Comparison of ENCODE assay signal across 30 cellular contexts in genomic region chr2:198776616-198777406, GRCh38.
"Had no signal": no experiment of that assay in that cellular context is flagged by ENCODE, and none has a peak within 500 bp of the region (broad histone marks: within the 10 kb centered on the region; RNA-seq: fewer than 3 reads in every experiment).

No MANE protein-coding gene starts in this region.

- H3K4me1 ChIP-seq: heart right ventricle, left lung, lower lobe of right lung, prostate gland, stomach, testis, thyroid gland, upper lobe of right lung had no signal

- H3K4me3 ChIP-seq: heart right ventricle, hepatocyte, left lung, lower lobe of right lung, ovary, prostate gland, skin epidermis, stomach, testis, thyroid gland, upper lobe of right lung had no signal

- H3K27ac ChIP-seq: heart right ventricle, hepatocyte, left lung, lower lobe of right lung, ovary, prostate gland, skin epidermis, stomach, testis, thyroid gland, upper lobe of right lung had no signal

- H3K9me3 ChIP-seq: heart right ventricle, left lung, lower lobe of right lung, ovary, prostate gland, stomach, testis, thyroid gland, upper lobe of right lung had no signal

- H3K36me3 ChIP-seq: heart right ventricle, left lung, lower lobe of right lung, ovary, prostate gland, stomach, thyroid gland, upper lobe of right lung had no signal

- H3K27me3 ChIP-seq: heart right ventricle, hepatocyte, left lung, ovary, stomach, testis, thyroid gland, upper lobe of right lung had no signal

- FAIRE-seq: urothelium cell line had no signal

- ATAC-seq: heart right ventricle; left cardiac atrium; left lung; lower lobe of right lung; naive thymus-derived CD4-positive, alpha-beta T cell; natural killer cell treated with Interleukin-12 subunit alpha and Interleukin-12 subunit beta and Interleukin-15 and Interleukin-18, amount 100 ng/mL, for 72 hours; right cardiac atrium; sciatic nerve; stimulated activated naive B cell treated with anti-CD40 and anti-IgM and Interleukin-4, amounts not matched to agents 10 μg/mL and 1 μg/mL and 100 μg/mL, for 72 hours; stimulated activated naive CD8-positive, alpha-beta T cell treated with anti-CD3 and anti-CD28 coated beads, Interleukin-15, Interleukin-2, amounts not matched to agents 100 U/mL and 50 U/mL, for 24 hours; upper lobe of right lung had no signal

- DNase-seq: heart right ventricle; islet precursor cell; kidney glomerular epithelial cell; left cardiac atrium; left lung; lower lobe of right lung; mammary epithelial cell; mesenchymal stem cell; naive thymus-derived CD4-positive, alpha-beta T cell; ovary; posterior cingulate gyrus; retina; right cardiac atrium; stimulated activated CD4-positive, alpha-beta T cell treated with anti-CD3 and anti-CD28 coated beads, Interleukin-12 subunit alpha, Interleukin-12 subunit beta, amount 100 ng/mL, for 4 hours; stimulated activated CD4-positive, alpha-beta T cell treated with anti-CD3 and anti-CD28 coated beads, Interleukin-15, amount 100 ng/mL, for 24 hours; stimulated activated CD4-positive, alpha-beta T cell treated with anti-CD3 and anti-CD28 coated beads, Interleukin-2, amount 100 ng/mL, for 24 hours; stimulated activated CD4-positive, alpha-beta T cell treated with anti-CD3 and anti-CD28 coated beads, Interleukin-4, amount 100 ng/mL, for 1 hour; stimulated activated naive B cell treated with anti-CD40 and anti-IgM and Interleukin-4, amounts not matched to agents 10 μg/mL and 1 μg/mL and 100 μg/mL, for 72 hours; stimulated activated naive CD8-positive, alpha-beta T cell treated with anti-CD3 and anti-CD28 coated beads, Interleukin-15, Interleukin-2, amounts not matched to agents 100 U/mL and 50 U/mL, for 24 hours; stomach; testis; thyroid gland; trophoblast cell; upper lobe of right lung had no signal
